ENCODE assay signal across 8 cellular contexts in the genomic region with DNA sequence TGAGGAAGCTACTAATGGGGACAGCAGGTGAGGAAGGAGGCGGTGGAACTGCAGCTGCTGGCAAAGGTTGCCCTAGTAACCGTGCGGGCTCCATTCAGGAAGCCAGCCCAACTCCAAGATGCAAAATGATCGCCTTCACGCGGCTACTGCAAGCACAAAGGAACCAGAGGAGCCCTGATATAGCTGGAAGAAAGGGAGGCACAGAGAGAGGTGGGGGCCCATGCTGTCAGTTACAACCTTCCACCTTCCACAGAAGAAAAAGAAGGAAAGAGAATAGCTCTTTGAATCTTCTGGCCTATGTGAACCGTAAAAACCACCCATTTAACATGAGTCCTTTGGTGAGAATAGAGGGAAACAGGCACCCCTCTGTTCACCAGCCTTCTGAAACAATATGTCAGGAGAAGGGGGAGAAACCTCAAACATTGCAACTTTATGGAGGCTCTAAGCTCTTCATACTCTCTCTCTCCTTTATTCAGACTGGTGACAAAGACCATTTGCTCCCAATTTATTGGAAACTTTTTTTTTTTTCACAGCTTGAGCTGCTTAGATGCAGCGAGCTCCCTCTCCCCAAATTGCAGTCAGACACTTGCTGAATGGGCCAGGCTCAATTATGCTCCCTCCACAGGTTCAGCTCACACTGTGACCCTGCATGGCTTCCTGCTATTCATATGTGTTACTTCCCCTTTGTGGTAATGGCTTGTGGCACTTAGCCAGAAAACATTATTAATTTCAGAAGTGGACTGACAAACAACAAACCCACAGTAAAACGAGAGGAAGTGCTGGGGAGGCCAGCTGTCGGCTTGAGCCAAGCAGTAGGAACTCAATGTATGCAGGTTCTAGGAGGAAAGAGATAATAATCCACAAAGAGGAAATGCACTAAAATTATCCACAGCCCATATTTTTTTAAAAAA. TPM values are rescaled to one million over a fixed set of nuclear protein-coding genes. Genes with fewer than 3 reads are reported as not detected.
DNase-seq lines count a peak whose midpoint lies in the region; ATAC-seq and TF ChIP-seq lines count a peak whose summit lies in the region.

No MANE protein-coding gene starts in this region.

- DNase-seq in activated naive CD4-positive, alpha-beta T cell treated with anti-CD3 and anti-CD28 coated beads for 36 hours, result peak; percentile 61
- no peak for DNase-seq in activated naive CD4-positive, alpha-beta T cell treated with anti-CD3 and anti-CD28 coated beads, Interleukin-2, amount 50 U/mL, for 16 hours
- peak; percentile 96 for DNase-seq in NAMALWA (ENCODE audit: low spot score)
- DNase-seq in ecto neural progenitor cell (ENCODE audit: low spot score), result peak; percentile 83
- peak; percentile 65 for DNase-seq in ureter (ENCODE audit: low spot score)

- peaks cover 21% of the 10 kb centered on the region for H3K4me1 ChIP-seq in mesodermal cell (ENCODE audit: control insufficient read depth, insufficient read depth, low read length, poor library complexity, severe bottlenecking)

- intact Hi-C loops in activated naive CD4-positive, alpha-beta T cell treated with anti-CD3 and anti-CD28 coated beads for 36 hours (cut with micrococcal nuclease), result loop anchor here (1.0 kb wide), 1 partner anchor 120 kb away; no protein-coding TSS in a partner anchor

- CTCF ChIA-PET in activated naive CD4-positive, alpha-beta T cell treated with anti-CD3 and anti-CD28 coated beads for 36 hours (lab: Charles Lee), result interaction anchor here (1.2 to 1.5 kb wide), 2 partner anchors 102 to 116 kb away, joined by 4 to 6 read pairs; no protein-coding TSS in a partner anchor

- no peak overlapping the region for H3K4me3 Mint-ChIP-seq in activated naive CD4-positive, alpha-beta T cell treated with anti-CD3 and anti-CD28 coated beads for 36 hours

- H3K27ac Mint-ChIP-seq in activated naive CD4-positive, alpha-beta T cell treated with anti-CD3 and anti-CD28 coated beads for 36 hours, result peak overlapping the region; percentile 51

- WGBS in mesodermal cell (ENCODE audit: insufficient coverage in 2 of 2), 2 experiments, result 0 to 5% methylated on average over 4 to 6 of the region's 10 CpGs

- H3K36me3 ChIP-seq in mesodermal cell (ENCODE audit: control insufficient read depth, insufficient read depth, low read length), result peaks cover 44% of the 10 kb centered on the region

- ATAC-seq in HG02759 (IDR thresholded peaks at IDR 0.05; ENCODE audit: unreplicated experiment), result peak; percentile 98
- peak; percentile 37 for ATAC-seq in SK-N-SH treated with all-trans-retinoic acid at 6 μM for 48 hours

- H3K9me3 Mint-ChIP-seq in activated naive CD4-positive, alpha-beta T cell treated with anti-CD3 and anti-CD28 coated beads for 36 hours, result no peaks in the 10 kb centered on the region

- H3K4me3 ChIP-seq in mesodermal cell (ENCODE audit: extremely low read depth, insufficient read depth, low read length, poor library complexity, severe bottlenecking), result peak overlapping the region; percentile 97

- no peaks in the 10 kb centered on the region for H3K9me3 ChIP-seq in mesodermal cell (ENCODE audit: control insufficient read depth, low read length)

- peaks cover 4% of the 10 kb centered on the region for H3K27me3 Mint-ChIP-seq in activated naive CD4-positive, alpha-beta T cell treated with anti-CD3 and anti-CD28 coated beads for 36 hours (ENCODE audit: low read depth)

- H3K36me3 Mint-ChIP-seq in activated naive CD4-positive, alpha-beta T cell treated with anti-CD3 and anti-CD28 coated beads for 36 hours (ENCODE audit: low read depth), result peaks cover 25% of the 10 kb centered on the region

- H3K4me1 Mint-ChIP-seq in activated naive CD4-positive, alpha-beta T cell treated with anti-CD3 and anti-CD28 coated beads for 36 hours (ENCODE audit: low read depth), result peaks cover 43% of the 10 kb centered on the region

- H3K27ac ChIP-seq in mesodermal cell (ENCODE audit: low read depth, low read length, severe bottlenecking), result peak overlapping the region; percentile 89

TF ChIP-seq in SK-N-SH treated with all-trans-retinoic acid at 6 μM for 48 hours, 23 proteins besides CTCF, POLR2A, EP300 and RAD21:
- 0 out of 2 replicates have a peak, but pooled peaks have one; percentile 2 for TF ChIP-seq ZNF70 (CRISPR knock-in tag; IDR thresholded peaks at IDR 0.05)
- TF ChIP-seq TCF4 (CRISPR knock-in tag; IDR thresholded peaks at IDR 0.05; ENCODE audit: borderline replicate concordance), result no peak
- TF ChIP-seq PPARA (CRISPR knock-in tag; IDR thresholded peaks at IDR 0.05; ENCODE audit: borderline replicate concordance), result no peak
- no peak for TF ChIP-seq OSR1 (CRISPR knock-in tag; IDR thresholded peaks at IDR 0.05)
- no peak for TF ChIP-seq TSHZ2 (CRISPR knock-in tag; IDR thresholded peaks at IDR 0.05)
- TF ChIP-seq, protein P1, sequence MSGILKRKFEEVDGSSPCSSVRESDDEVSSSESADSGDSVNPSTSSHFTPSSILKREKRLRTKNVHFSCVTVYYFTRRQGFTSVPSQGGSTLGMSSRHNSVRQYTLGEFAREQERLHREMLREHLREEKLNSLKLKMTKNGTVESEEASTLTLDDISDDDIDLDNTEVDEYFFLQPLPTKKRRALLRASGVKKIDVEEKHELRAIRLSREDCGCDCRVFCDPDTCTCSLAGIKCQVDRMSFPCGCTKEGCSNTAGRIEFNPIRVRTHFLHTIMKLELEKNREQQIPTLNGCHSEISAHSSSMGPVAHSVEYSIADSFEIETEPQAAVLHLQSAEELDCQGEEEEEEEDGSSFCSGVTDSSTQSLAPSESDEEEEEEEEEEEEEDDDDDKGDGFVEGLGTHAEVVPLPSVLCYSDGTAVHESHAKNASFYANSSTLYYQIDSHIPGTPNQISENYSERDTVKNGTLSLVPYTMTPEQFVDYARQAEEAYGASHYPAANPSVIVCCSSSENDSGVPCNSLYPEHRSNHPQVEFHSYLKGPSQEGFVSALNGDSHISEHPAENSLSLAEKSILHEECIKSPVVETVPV (CRISPR knock-in tag; IDR thresholded peaks at IDR 0.05), result no peak
- TF ChIP-seq GLIS3 (CRISPR knock-in tag; IDR thresholded peaks at IDR 0.05), result 0 out of 2 replicates have a peak, but pooled peaks have one; percentile 2
- no peak for TF ChIP-seq SNAI2 (CRISPR knock-in tag; IDR thresholded peaks at IDR 0.05)
- TF ChIP-seq ZNF8 (CRISPR knock-in tag; IDR thresholded peaks at IDR 0.05), result 0 out of 2 replicates have a peak, but pooled peaks have one; percentile 7

RNA-seq across cellular contexts. Expression of gene DUSP6, which starts 6.2 kb away (rescaled TPM):
- total RNA-seq in activated naive CD4-positive, alpha-beta T cell treated with anti-CD3 and anti-CD28 coated beads for 36 hours, result 10 to 100 TPM; 24.8 to 26.1 TPM
- 378 TPM for polyA plus RNA-seq in mesodermal cell (2013, experiment 1 of 2)
- 304 TPM for polyA plus RNA-seq in mesodermal cell (2013, experiment 2 of 2)
- total RNA-seq in ureter, result 88.7 TPM
